Comparison of ENCODE assay signal across 18 cellular contexts in genomic region chr16:57632568-57632967, GRCh38. TPM values are rescaled to one million over a fixed set of nuclear protein-coding genes. Genes with fewer than 3 reads are reported as not detected.
DNase-seq lines count a peak whose midpoint lies in the region; ATAC-seq and TF ChIP-seq lines count a peak whose summit lies in the region.
"Had no signal": no experiment of that assay in that cellular context is flagged by ENCODE, and none has a peak within 500 bp of the region (broad histone marks: within the 10 kb centered on the region; RNA-seq: fewer than 3 reads in every experiment).

No MANE protein-coding gene starts in this region.

- H3K9me3 Mint-ChIP-seq in activated CD8-positive, alpha-beta memory T cell treated with anti-CD3 and anti-CD28 coated beads, Interleukin-2, amount 10 ng/mL, durations not matched to agents 7 days and 5 days (ENCODE audit: low read depth), result no peaks in the 10 kb centered on the region

- no peaks in the 10 kb centered on the region for H3K36me3 Mint-ChIP-seq in activated CD8-positive, alpha-beta memory T cell treated with anti-CD3 and anti-CD28 coated beads, Interleukin-2, amount 10 ng/mL, durations not matched to agents 7 days and 5 days

- H3K4me1 Mint-ChIP-seq in activated CD8-positive, alpha-beta memory T cell treated with anti-CD3 and anti-CD28 coated beads, Interleukin-2, amount 10 ng/mL, durations not matched to agents 7 days and 5 days, result peaks cover 10% of the 10 kb centered on the region

- peaks cover 5 to 74% (median 61%) of the 10 kb centered on the region in 12 donors for H3K4me1 ChIP-seq in heart left ventricle

- DNase-seq in heart left ventricle, result peak in 2 of 5 donors; percentile 65
- no peak for DNase-seq in cardiac septum (ENCODE audit: low spot score)
- DNase-seq in astrocyte of the hippocampus (ENCODE audit: low read depth, low spot score), result peak; percentile 56
- DNase-seq in middle frontal gyrus (ENCODE audit: extremely low spot score, low spot score), result peak; percentile 48
- no peak for DNase-seq in activated CD8-positive, alpha-beta memory T cell treated with anti-CD3 and anti-CD28 coated beads, Interleukin-2, amount 10 ng/mL, durations not matched to agents 7 days and 5 days
- no peak for DNase-seq in dermis blood vessel endothelial cell
- DNase-seq in ecto neural progenitor cell (ENCODE audit: low spot score), result no peak
- DNase-seq: activated CD4-positive, CD25-positive, alpha-beta regulatory T cell; activated effector memory CD4-positive, alpha-beta T cell treated with Interleukin-2 at 50 U/mL for 16 hours; islet precursor cell; NCI-H2081 treated with DMSO at 0.1 percent for 48 hours; NCI-H526; Peyer's patch; upper lobe of right lung had no signal

- no peaks in the 10 kb centered on the region for H3K9me3 ChIP-seq in heart left ventricle
- H3K9me3 ChIP-seq: esophagus muscularis mucosa, Peyer's patch, upper lobe of right lung had no signal

- peaks cover 20% of the 10 kb centered on the region for H3K27me3 Mint-ChIP-seq in activated CD8-positive, alpha-beta memory T cell treated with anti-CD3 and anti-CD28 coated beads, Interleukin-2, amount 10 ng/mL, durations not matched to agents 7 days and 5 days

- H3K36me3 ChIP-seq in heart left ventricle, result no peaks in the 10 kb centered on the region
- H3K36me3 ChIP-seq: esophagus muscularis mucosa, Peyer's patch, upper lobe of right lung had no signal

- H3K27ac Mint-ChIP-seq in activated CD8-positive, alpha-beta memory T cell treated with anti-CD3 and anti-CD28 coated beads, Interleukin-2, amount 10 ng/mL, durations not matched to agents 7 days and 5 days, result no peak overlapping the region

- CTCF ChIA-PET in activated CD8-positive, alpha-beta memory T cell treated with anti-CD3 and anti-CD28 coated beads, Interleukin-2, amount 10 ng/mL, durations not matched to agents 7 days and 5 days (lab: Charles Lee), result interaction anchor here (2.2 to 8.8 kb wide), 2 partner anchors 15 to 56 kb away, joined by 9 to 71 read pairs; no protein-coding TSS in a partner anchor

- peak overlapping the region in 3 of 12 donors; percentile 2 to 24 (median 15) for H3K4me3 ChIP-seq in heart left ventricle
- H3K4me3 ChIP-seq: Peyer's patch, skin epidermis, upper lobe of right lung had no signal

- H3K27ac ChIP-seq in heart left ventricle, result peak overlapping the region in 11 of 12 donors; percentile 52 to 93 (median 84)
- H3K27ac ChIP-seq: upper lobe of right lung had no signal

- no peak for ATAC-seq in heart left ventricle
- ATAC-seq in activated CD8-positive, alpha-beta memory T cell treated with anti-CD3 and anti-CD28 coated beads, Interleukin-2, amount 10 ng/mL, durations not matched to agents 7 days and 5 days, result no peak
- no peak for ATAC-seq in HG03095 (IDR thresholded peaks at IDR 0.05; ENCODE audit: unreplicated experiment)
- ATAC-seq: upper lobe of right lung had no signal

- TF ChIP-seq POLR2A in heart left ventricle (IDR thresholded peaks at IDR 0.05), result no peak

- intact Hi-C loops in heart left ventricle (cut with DNase I) (no loop called here), cardiac septum (cut with DNase I) (no loop called here)

- TF ChIP-seq CTCF in heart left ventricle (IDR thresholded peaks at IDR 0.05), result no peak

- peaks cover 0 to 17% (median 0%) of the 10 kb centered on the region in 9 donors for H3K27me3 ChIP-seq in heart left ventricle
- H3K27me3 ChIP-seq: Peyer's patch had no signal

- 17 to 62% (median 54%) methylated on average over 4 to 15 of the region's 15 CpGs for WGBS in heart left ventricle, 4 donors

- no peak overlapping the region for H3K4me3 Mint-ChIP-seq in activated CD8-positive, alpha-beta memory T cell treated with anti-CD3 and anti-CD28 coated beads, Interleukin-2, amount 10 ng/mL, durations not matched to agents 7 days and 5 days

RNA-seq across cellular contexts. Expression of gene ADGRG1, which starts 4.1 kb away (rescaled TPM):
- 10 to 100 TPM; 15.2 to 65.2 (median 17.5) TPM for total RNA-seq in heart left ventricle
- polyA plus RNA-seq in heart left ventricle, result 10 to 100 TPM; 14.1 to 23.3 TPM
- total RNA-seq in cardiac septum, result 15.9 TPM
- 10 to 100 TPM in 1 of 2 experiments, 1 to 10 TPM in 1; 7.3 to 19.9 TPM for total RNA-seq in activated CD8-positive, alpha-beta memory T cell treated with anti-CD3 and anti-CD28 coated beads, Interleukin-2, amount 10 ng/mL, durations not matched to agents 7 days and 5 days
- total RNA-seq in dermis blood vessel endothelial cell, result 21.8 and 35.4 TPM in 2 replicates

RNA-seq across cellular contexts. Expression of gene ADGRG3, which starts 35.5 kb away (rescaled TPM):
- total RNA-seq in heart left ventricle (1 to 10 TPM in 1 of 9 donors, under 1 TPM in 8; 0.12 to 1.4 (median 0.53) TPM), cardiac septum (1.0 TPM), dermis blood vessel endothelial cell (2.7 and 4.6 TPM in 2 replicates)
- polyA plus RNA-seq in heart left ventricle, result under 1 TPM; 0.15 to 0.61 TPM
- not detected for total RNA-seq in activated CD8-positive, alpha-beta memory T cell treated with anti-CD3 and anti-CD28 coated beads, Interleukin-2, amount 10 ng/mL, durations not matched to agents 7 days and 5 days
- total RNA-seq: A673 had no signal

Comparison
In these comparisons a context has a peak if more than half of its experiments do, and no peak if none do; other contexts are left out.
1. DNase-seq: peak in astrocyte of the hippocampus (single experiment) and middle frontal gyrus (single experiment); none in cardiac septum (single experiment), activated CD8-positive, alpha-beta memory T cell treated with anti-CD3 and anti-CD28 coated beads, Interleukin-2, amount 10 ng/mL, durations not matched to agents 7 days and 5 days (single experiment), dermis blood vessel endothelial cell (single experiment) and ecto neural progenitor cell (single experiment).